In the genomic region with DNA sequence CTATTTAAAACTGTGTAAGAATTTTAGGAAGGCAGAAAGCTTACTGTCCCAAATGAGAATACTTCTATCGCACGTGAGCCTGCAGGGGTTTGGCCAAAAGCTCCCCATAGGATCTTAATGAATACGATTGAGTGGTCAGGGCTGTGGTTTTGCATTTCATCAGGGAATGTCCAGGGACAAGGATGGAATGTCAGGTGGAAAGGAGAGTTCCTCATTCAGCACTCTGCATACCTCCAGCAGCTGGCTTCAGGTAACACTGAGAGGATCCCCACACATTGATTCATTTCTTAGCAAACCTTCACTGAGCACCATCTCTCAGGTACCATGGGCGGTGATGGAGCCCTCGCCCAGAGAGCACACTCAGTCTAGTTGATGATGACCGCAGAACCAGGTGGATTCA, we compare ENCODE assay signal across 18 cellular contexts. TPM values are rescaled to one million over a fixed set of nuclear protein-coding genes. Genes with fewer than 3 reads are reported as not detected.
DNase-seq lines count a peak whose midpoint lies in the region; ATAC-seq, FAIRE-seq and TF ChIP-seq lines count a peak whose summit lies in the region.
"Had no signal": no experiment of that assay in that cellular context is flagged by ENCODE, and none has a peak within 500 bp of the region (broad histone marks: within the 10 kb centered on the region; RNA-seq: fewer than 3 reads in every experiment).

No MANE protein-coding gene starts in this region.

- H3K4me3 ChIP-seq in H7 (ENCODE audit: insufficient read depth, low read depth, low read length) (no peak overlapping the region), bronchial epithelial cell (ENCODE audit: low read depth, low read length) (no peak overlapping the region), neuronal stem cell (ENCODE audit: low read length in 2 of 2) (no peak overlapping the region)
- H3K4me3 ChIP-seq: GM23248, K562 had no signal

- DNase-seq in H7 (peak; percentile 27), bronchial epithelial cell (ENCODE audit: low read depth) (no peak), kidney tubule cell (ENCODE audit: low spot score) (peak; percentile 25), neuronal stem cell (ENCODE audit: low spot score) (no peak), Ammon's horn (ENCODE audit: low spot score) (no peak)
- DNase-seq in effector CD4-positive, alpha-beta T cell = no peak
- DNase-seq: ACHN; Caco-2; CD4-positive, alpha-beta T cell; GDM1; H9 had no signal

- H3K14ac ChIP-seq in neuronal stem cell (ENCODE audit: low read length) = no peak overlapping the region

- H3K27me3 ChIP-seq in H7 (ENCODE audit: control insufficient read depth, insufficient read depth, low read length) (no peaks in the 10 kb centered on the region), bronchial epithelial cell (ENCODE audit: control insufficient read depth, insufficient read depth, low read length) (no peaks in the 10 kb centered on the region), neuronal stem cell (ENCODE audit: control insufficient read depth in 3 of 3, insufficient read depth in 3 of 3, low read depth in 1 of 3, low read length in 3 of 3) (no peaks in the 10 kb centered on the region)

- TF ChIP-seq CTCF in bronchial epithelial cell (IDR thresholded peaks at IDR 0.05; ENCODE audit: insufficient read depth, low read length, severe bottlenecking) = no peak

- H3K79me1 ChIP-seq in neuronal stem cell (ENCODE audit: low read depth, low read length) = no peaks in the 10 kb centered on the region

- no peak overlapping the region for H4K8ac ChIP-seq in neuronal stem cell (ENCODE audit: low read depth, low read length)

- H3K18ac ChIP-seq in neuronal stem cell (ENCODE audit: low read length) = no peak overlapping the region

- peak; percentile 82 for FAIRE-seq in bronchial epithelial cell (lab: Jason Lieb, UNC)
- FAIRE-seq: A204.1, D721Med, K562 had no signal

- H3K4me2 ChIP-seq in neuronal stem cell (ENCODE audit: insufficient read depth, low read length, poor library complexity, severe bottlenecking) = no peak overlapping the region

- H3K23ac ChIP-seq in neuronal stem cell (ENCODE audit: low read depth, low read length, poor library complexity) = no peak overlapping the region

- H2AFZ ChIP-seq in neuronal stem cell (ENCODE audit: low read length) = no peak overlapping the region
- H2AFZ ChIP-seq: GM23248 had no signal

- H3K9ac ChIP-seq in neuronal stem cell (ENCODE audit: low read depth, low read length, poor library complexity) = no peak overlapping the region
- H3K9ac ChIP-seq: GM23248 had no signal

- no CpG with 5 or more reads among the region's 6 CpGs for WGBS in neuronal stem cell (ENCODE audit: extremely low coverage in 2 of 2, insufficient read length in 2 of 2, insufficient replicate concordance in 1 of 2), 2 donors

- H3K9me3 ChIP-seq in neuronal stem cell (replicated peaks in 1 of 2; ENCODE audit: control insufficient read depth in 2 of 2, insufficient read depth in 1 of 2, low read depth in 1 of 2, low read length in 2 of 2) = no peaks in the 10 kb centered on the region
- H3K9me3 ChIP-seq: Caco-2 had no signal

- ATAC-seq in GM18868 (IDR thresholded peaks at IDR 0.05; ENCODE audit: unreplicated experiment) = no peak
- ATAC-seq: K562 had no signal

- H3K4me1 ChIP-seq in neuronal stem cell (ENCODE audit: control insufficient read depth in 2 of 2, insufficient read depth in 1 of 2, low read depth in 1 of 2, low read length in 2 of 2) = peaks cover 3% of the 10 kb centered on the region in 2 donors
- H3K4me1 ChIP-seq: Caco-2 had no signal

- no peak overlapping the region for H2BK12ac ChIP-seq in neuronal stem cell (ENCODE audit: low read length)

- no peak overlapping the region for H2BK5ac ChIP-seq in neuronal stem cell (ENCODE audit: low read length)

- H4K91ac ChIP-seq in neuronal stem cell (ENCODE audit: low read depth, low read length, poor library complexity) = no peak overlapping the region

- no peak overlapping the region for H2BK15ac ChIP-seq in neuronal stem cell (ENCODE audit: low read length)

- no peak overlapping the region for H3K27ac ChIP-seq in neuronal stem cell (replicated peaks; ENCODE audit: low read length)
- H3K27ac ChIP-seq: C4-2B, GM23248, HL-60 had no signal

- no peak overlapping the region for H2AK5ac ChIP-seq in neuronal stem cell (ENCODE audit: low read depth, low read length)

- H3K36me3 ChIP-seq in H7 (replicated peaks; ENCODE audit: control insufficient read depth, insufficient read depth, low read length) (no peaks in the 10 kb centered on the region), bronchial epithelial cell (ENCODE audit: control insufficient read depth, insufficient read depth, low read length) (no peaks in the 10 kb centered on the region), neuronal stem cell (replicated peaks in 1 of 2; ENCODE audit: control insufficient read depth in 2 of 2, insufficient read depth in 2 of 2, low read length in 2 of 2) (no peaks in the 10 kb centered on the region)

- no peak overlapping the region for H3K4ac ChIP-seq in neuronal stem cell (ENCODE audit: low read length)

- no peak overlapping the region for H2BK120ac ChIP-seq in neuronal stem cell (ENCODE audit: low read depth, low read length)

RNA-seq across cellular contexts. Expression of a gene that starts 27.2 kb away (rescaled TPM):
- total RNA-seq in H7 (2014; rRNA removed; shearing (Covaris generic)) = 21.7 and 38.6 TPM in 2 replicates
- 7.4 and 7.9 TPM in 2 replicates for total RNA-seq in bronchial epithelial cell
- polyA plus RNA-seq in neuronal stem cell (2013, experiment 1 of 2) = 57.1 TPM
- 57.8 TPM for polyA plus RNA-seq in neuronal stem cell (2013, experiment 2 of 2)

Comparison
In these comparisons a context has a peak if more than half of its experiments do, and no peak if none do; other contexts are left out.
1. DNase-seq: peak in H7 (single experiment) and kidney tubule cell (single experiment); none in bronchial epithelial cell (single experiment), effector CD4-positive, alpha-beta T cell (single experiment), neuronal stem cell (single experiment) and Ammon's horn (single experiment).